17 cellular contexts compared by ENCODE assay signal in the genomic region with DNA sequence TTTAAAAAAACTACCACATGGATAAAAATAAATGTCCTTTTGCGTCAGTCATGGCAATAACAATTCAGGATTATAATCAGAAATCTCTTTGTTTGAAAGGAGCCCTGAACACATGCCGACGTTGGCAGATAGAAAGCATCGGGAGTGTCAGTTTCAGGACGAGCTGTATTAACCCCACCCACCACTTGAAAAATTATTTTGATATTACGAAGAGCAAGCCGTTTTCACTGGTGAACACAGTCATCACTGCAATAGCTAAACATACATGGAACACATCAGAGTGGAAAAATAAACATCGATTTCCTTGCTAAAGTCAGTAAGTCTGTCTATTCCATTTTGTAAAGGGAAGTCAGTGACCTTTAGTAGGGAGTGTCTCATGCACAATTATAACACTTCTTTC.
"Had no signal": no experiment of that assay in that cellular context is flagged by ENCODE, and none has a peak within 500 bp of the region (broad histone marks: within the 10 kb centered on the region; RNA-seq: fewer than 3 reads in every experiment).

No MANE protein-coding gene starts in this region.

- H3K36me3 ChIP-seq: ovary had no signal

- H3K27me3 ChIP-seq: ovary had no signal

- H3K36me3 Mint-ChIP-seq: activated CD4-positive, alpha-beta memory T cell treated with anti-CD3 and anti-CD28 coated beads for 36 hours; activated naive CD8-positive, alpha-beta T cell treated with anti-CD3 and anti-CD28 coated beads for 36 hours; immature natural killer cell; memory B cell; type B pancreatic cell had no signal

- H3K4me1 Mint-ChIP-seq: activated naive CD8-positive, alpha-beta T cell treated with anti-CD3 and anti-CD28 coated beads for 36 hours; central memory CD8-positive, alpha-beta T cell; immature natural killer cell; memory B cell; nephron progenitor cell had no signal

- DNase-seq: activated CD4-positive, alpha-beta memory T cell treated with anti-CD3 and anti-CD28 coated beads for 36 hours; activated CD4-positive, alpha-beta T cell treated with anti-CD3 and anti-CD28 coated beads for 1 hour; activated gamma-delta T cell treated with Interleukin-2 at 50 U/mL for 16 hours; activated naive CD8-positive, alpha-beta T cell treated with anti-CD3 and anti-CD28 coated beads for 36 hours; activated T-cell treated with anti-CD3 and anti-CD28 coated beads, Interleukin-2, amount 50 U/mL, for 72 hours; anterior cingulate cortex; effector memory CD8-positive, alpha-beta T cell; immature natural killer cell; left colon; nephron progenitor cell; ovary; small intestine; T-helper 9 cell had no signal

- H3K27me3 Mint-ChIP-seq: activated CD4-positive, alpha-beta memory T cell treated with anti-CD3 and anti-CD28 coated beads for 36 hours; activated naive CD8-positive, alpha-beta T cell treated with anti-CD3 and anti-CD28 coated beads for 36 hours; central memory CD8-positive, alpha-beta T cell; dendritic cell treated with granulocyte-macrophage colony-stimulating factor and Interleukin-4, amounts not matched to agents 40 ng/mL and 50 ng/mL, for 4 days; effector memory CD8-positive, alpha-beta T cell; memory B cell; type B pancreatic cell had no signal

- H3K9me3 ChIP-seq: ovary had no signal

- H3K4me3 ChIP-seq: ovary had no signal

- H3K4me3 Mint-ChIP-seq: activated CD4-positive, alpha-beta memory T cell treated with anti-CD3 and anti-CD28 coated beads for 36 hours; activated naive CD8-positive, alpha-beta T cell treated with anti-CD3 and anti-CD28 coated beads for 36 hours; activated T-cell treated with anti-CD3 and anti-CD28 coated beads, Interleukin-2, amount 50 U/mL, for 72 hours; central memory CD8-positive, alpha-beta T cell; dendritic cell treated with granulocyte-macrophage colony-stimulating factor and Interleukin-4, amounts not matched to agents 40 ng/mL and 50 ng/mL, for 4 days; effector memory CD8-positive, alpha-beta T cell; immature natural killer cell; memory B cell; nephron progenitor cell; type B pancreatic cell had no signal

- H3K9me3 Mint-ChIP-seq: nephron progenitor cell, type B pancreatic cell had no signal

- ATAC-seq: activated T-cell treated with anti-CD3 and anti-CD28 coated beads, Interleukin-2, amount 50 U/mL, for 72 hours; effector memory CD8-positive, alpha-beta T cell; left colon had no signal

- H3K27ac Mint-ChIP-seq: activated CD4-positive, alpha-beta memory T cell treated with anti-CD3 and anti-CD28 coated beads for 36 hours; activated naive CD8-positive, alpha-beta T cell treated with anti-CD3 and anti-CD28 coated beads for 36 hours; activated T-cell treated with anti-CD3 and anti-CD28 coated beads, Interleukin-2, amount 50 U/mL, for 72 hours; dendritic cell treated with granulocyte-macrophage colony-stimulating factor and Interleukin-4, amounts not matched to agents 40 ng/mL and 50 ng/mL, for 4 days; effector memory CD8-positive, alpha-beta T cell; immature natural killer cell; memory B cell; nephron progenitor cell; type B pancreatic cell had no signal

- H3K27ac ChIP-seq: ovary had no signal
